ENCODE assay signal across 1 cellular context in genomic region chr13:23510544-23510916, GRCh38.
TF ChIP-seq lines count a peak whose summit lies in the region.

No MANE protein-coding gene starts in this region.

TF ChIP-seq in SK-N-SH treated with all-trans-retinoic acid at 6 μM for 48 hours, 23 proteins besides CTCF, POLR2A, EP300 and RAD21 (continued from another document):
- TF ChIP-seq CSRNP3 (CRISPR knock-in tag; IDR thresholded peaks at IDR 0.05) (no peak), ESRRG (CRISPR knock-in tag; IDR thresholded peaks at IDR 0.05) (no peak), BACH2 (CRISPR knock-in tag; IDR thresholded peaks at IDR 0.05; ENCODE audit: borderline replicate concordance) (no peak)
